In the genomic region with DNA sequence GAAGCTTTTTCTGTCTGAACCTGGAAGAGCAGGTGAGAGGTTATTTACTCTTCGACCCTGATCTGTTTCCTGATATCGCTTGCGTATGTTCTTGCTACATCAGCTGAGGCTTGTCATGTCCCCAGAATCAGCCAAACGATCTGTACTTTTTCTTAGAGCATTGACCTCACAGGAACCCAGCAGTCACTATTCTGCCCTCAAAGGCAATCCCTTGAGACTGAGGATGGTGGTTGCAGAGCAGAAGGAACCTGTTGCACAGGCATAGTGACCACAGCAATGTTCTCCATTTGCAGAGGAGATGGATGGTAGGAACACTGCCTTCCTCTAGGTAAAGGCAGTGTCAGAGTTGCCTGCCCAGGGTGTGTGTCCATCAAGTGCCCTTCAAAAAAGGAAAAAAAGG, we compare ENCODE assay signal across 34 cellular contexts. TPM values are rescaled to one million over a fixed set of nuclear protein-coding genes. Genes with fewer than 3 reads are reported as not detected.
"Had no signal": no experiment of that assay in that cellular context is flagged by ENCODE, and none has a peak within 500 bp of the region (broad histone marks: within the 10 kb centered on the region; RNA-seq: fewer than 3 reads in every experiment).

No MANE protein-coding gene starts in this region.

- DNase-seq: dorsolateral prefrontal cortex; effector CD4-positive, alpha-beta T cell; foreskin fibroblast; heart left ventricle; hippocampal formation; left cardiac atrium; left lung; mesenchymal stem cell; midbrain; naive thymus-derived CD4-positive, alpha-beta T cell; stimulated activated CD4-positive, alpha-beta T cell treated with anti-CD3 and anti-CD28 coated beads, Interleukin-12 subunit alpha, Interleukin-12 subunit beta, amount 100 ng/mL, for 4 hours; stimulated activated CD4-positive, alpha-beta T cell treated with anti-CD3 and anti-CD28 coated beads, Interleukin-1b, Interleukin-23, amount 100 ng/mL, for 48 hours; stimulated activated CD4-positive, alpha-beta T cell treated with anti-CD3 and anti-CD28 coated beads, Interleukin-4, amount 100 ng/mL, for 24 hours; stimulated activated naive CD8-positive, alpha-beta T cell treated with anti-CD3 and anti-CD28 coated beads, Interleukin-15, Interleukin-2, amounts not matched to agents 100 U/mL and 50 U/mL, for 24 hours; substantia nigra; testis; tibial artery; upper lobe of right lung had no signal

- H3K9ac ChIP-seq: neural progenitor cell had no signal

- ATAC-seq: gastroesophageal sphincter; heart left ventricle; left cardiac atrium; left lung; naive thymus-derived CD4-positive, alpha-beta T cell; sciatic nerve; stimulated activated memory B cell treated with anti-CD40 and anti-IgM and Interleukin-4, amounts not matched to agents 10 μg/mL and 1 μg/mL and 100 μg/mL, for 72 hours; stimulated activated naive CD8-positive, alpha-beta T cell treated with anti-CD3 and anti-CD28 coated beads, Interleukin-15, Interleukin-2, amounts not matched to agents 100 U/mL and 50 U/mL, for 24 hours; upper lobe of right lung had no signal

- H3K27me3 ChIP-seq: dorsolateral prefrontal cortex, gastroesophageal sphincter, left lung, neural progenitor cell, right atrium auricular region, testis, tibial artery, upper lobe of right lung, vagina had no signal

- H2AFZ ChIP-seq: neural progenitor cell had no signal

- H3K4me1 ChIP-seq: gastroesophageal sphincter, heart left ventricle, left lung, neural progenitor cell, prostate gland, right atrium auricular region, testis, tibial artery, upper lobe of right lung, vagina had no signal

- H3K36me3 ChIP-seq: gastroesophageal sphincter, heart left ventricle, left lung, neural progenitor cell, prostate gland, right atrium auricular region, tibial artery, upper lobe of right lung, vagina had no signal

- H3K27ac ChIP-seq: dorsolateral prefrontal cortex, gastroesophageal sphincter, heart left ventricle, left lung, neural progenitor cell, prostate gland, right atrium auricular region, testis, tibial artery, upper lobe of right lung, vagina had no signal

- H3K4me2 ChIP-seq: neural progenitor cell, smooth muscle cell had no signal

- FAIRE-seq: colon, islet of Langerhans had no signal

- H3K4me3 ChIP-seq: dorsolateral prefrontal cortex, gastroesophageal sphincter, heart left ventricle, left lung, neural progenitor cell, prostate gland, right atrium auricular region, smooth muscle cell, testis, tibial artery, upper lobe of right lung, vagina had no signal

- H3K9me3 ChIP-seq: gastroesophageal sphincter, heart left ventricle, left lung, prostate gland, right atrium auricular region, testis, tibial artery, upper lobe of right lung, vagina had no signal

RNA-seq across cellular contexts. Expression of a gene that starts 11.3 kb away (rescaled TPM):
- total RNA-seq: gastroesophageal sphincter; heart left ventricle; kidney epithelial cell; left cardiac atrium; left lung; lower leg skin; lung microvascular endothelial cell; mucosa of gallbladder; naive thymus-derived CD4-positive, alpha-beta T cell; osteoblast; prostate gland; right atrium auricular region; sciatic nerve; smooth muscle cell; upper lobe of right lung; vagina had no signal
- polyA plus RNA-seq: esophagus; heart left ventricle; naive thymus-derived CD4-positive, alpha-beta T cell; smooth muscle cell had no signal

RNA-seq across cellular contexts. Expression of a gene that starts 31.7 kb away (rescaled TPM):
- total RNA-seq: gastroesophageal sphincter, kidney epithelial cell, left cardiac atrium, left lung, lower leg skin, lung microvascular endothelial cell, mucosa of gallbladder, osteoblast, prostate gland, right atrium auricular region, sciatic nerve, smooth muscle cell, upper lobe of right lung, vagina had no signal
- polyA plus RNA-seq: esophagus; heart left ventricle; naive thymus-derived CD4-positive, alpha-beta T cell; smooth muscle cell had no signal
